In the genomic region with DNA sequence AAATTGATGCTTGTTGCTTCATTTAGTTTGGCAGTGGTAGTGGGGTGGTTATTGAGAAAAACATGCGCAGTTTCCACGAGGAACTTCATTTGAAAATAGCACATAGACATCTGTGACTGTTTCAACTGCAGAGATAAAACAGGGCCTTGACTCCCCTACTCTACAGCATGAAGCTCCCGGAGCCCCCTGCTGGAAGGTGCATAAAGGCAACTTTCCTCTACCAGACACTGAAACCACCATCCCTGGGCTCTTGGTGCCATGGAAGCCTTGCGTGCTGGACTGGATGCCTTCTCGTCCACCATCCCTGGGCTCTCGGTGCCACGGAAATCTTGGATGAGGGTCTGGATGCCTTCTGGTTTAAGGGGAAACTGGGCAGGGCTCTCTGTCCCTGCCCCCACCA, we compare ENCODE assay signal across 8 cellular contexts.
A peak's percentile ranks its signal among the peaks of the same experiment; 100 is the strongest.
DNase-seq lines count a peak whose midpoint lies in the region; ATAC-seq and TF ChIP-seq lines count a peak whose summit lies in the region.

No MANE protein-coding gene starts in this region.

- H3K36me3 Mint-ChIP-seq in naive thymus-derived CD4-positive, alpha-beta T cell: peaks cover 4 to 18% (median 12%) of the 10 kb centered on the region in 5 donors

- H3K27me3 ChIP-seq in naive thymus-derived CD4-positive, alpha-beta T cell (ENCODE audit: control insufficient read depth in 2 of 2, insufficient read depth in 2 of 2, low read length in 2 of 2): no peaks in the 10 kb centered on the region
- H3K27me3 ChIP-seq in ascending aorta: no peaks in the 10 kb centered on the region

- H3K4me3 ChIP-seq in AG09309 (ENCODE audit: control insufficient read depth, low read depth, low read length) (no peak overlapping the region), ascending aorta (no peak overlapping the region)
- H3K4me3 ChIP-seq in naive thymus-derived CD4-positive, alpha-beta T cell (ENCODE audit: low read length): no peak overlapping the region

- peak overlapping the region in 8 of 9 donors; percentile 86 to 99 (median 94) for H3K27ac Mint-ChIP-seq in naive thymus-derived CD4-positive, alpha-beta T cell

- peaks cover 15 to 48% (median 44%) of the 10 kb centered on the region in 7 donors for H3K4me1 Mint-ChIP-seq in naive thymus-derived CD4-positive, alpha-beta T cell

- peaks cover 0 to 11% (median 0%) of the 10 kb centered on the region in 3 experiments for H3K36me3 ChIP-seq in naive thymus-derived CD4-positive, alpha-beta T cell (ENCODE audit: control insufficient read depth in 2 of 3, insufficient read depth in 3 of 3, low read length in 3 of 3)
- H3K36me3 ChIP-seq in ascending aorta: no peaks in the 10 kb centered on the region

- POLR2A ChIA-PET in naive thymus-derived CD4-positive, alpha-beta T cell (lab: Charles Lee): interaction anchor here (0.8 to 2.1 kb wide), 9 partner anchors 8 to 348 kb away, joined by 3 to 16 read pairs (median 5); a partner anchor contains a TSS

- H3K27ac ChIP-seq in naive thymus-derived CD4-positive, alpha-beta T cell (ENCODE audit: low read depth, low read length): peak overlapping the region; percentile 72
- no peak overlapping the region for H3K27ac ChIP-seq in ascending aorta

- H3K9me3 ChIP-seq in naive thymus-derived CD4-positive, alpha-beta T cell (ENCODE audit: control insufficient read depth in 2 of 3, low read length in 3 of 3): no peaks in the 10 kb centered on the region
- no peaks in the 10 kb centered on the region for H3K9me3 ChIP-seq in ascending aorta

- H3K4me3 Mint-ChIP-seq in naive thymus-derived CD4-positive, alpha-beta T cell: peak overlapping the region in 6 of 10 donors; percentile 75 to 92 (median 84)

- peaks cover 11 to 28% of the 10 kb centered on the region in 2 donors for H3K4me1 ChIP-seq in naive thymus-derived CD4-positive, alpha-beta T cell (ENCODE audit: control insufficient read depth in 2 of 2, insufficient read depth in 2 of 2, low read length in 2 of 2)
- no peaks in the 10 kb centered on the region for H3K4me1 ChIP-seq in ascending aorta

- peak; percentile 72 for TF ChIP-seq CTCF in AG09309 (IDR thresholded peaks at IDR 0.05; ENCODE audit: control insufficient read depth, insufficient read depth, low read depth, low read length, missing control alignments)
- peak; percentile 19 for TF ChIP-seq CTCF in GM20000 (IDR thresholded peaks at IDR 0.05; ENCODE audit: extremely low read depth, missing control alignments)
- TF ChIP-seq CTCF in ascending aorta (IDR thresholded peaks at IDR 0.05): peak in 1 of 3 experiments; percentile 29

- DNase-seq in AG09309 (ENCODE audit: low read depth) (no peak), GM20000 (ENCODE audit: low spot score) (no peak), T-helper 1 cell (peak in 4 of 5 donors; percentile 18 to 56 (median 48)), ascending aorta (ENCODE audit: low spot score in 2 of 2) (no peak)
- peak; percentile 47 for DNase-seq in central memory CD4-positive, alpha-beta T cell
- peak in 8 of 9 donors; percentile 28 to 79 (median 72) for DNase-seq in naive thymus-derived CD4-positive, alpha-beta T cell

- ATAC-seq in naive thymus-derived CD4-positive, alpha-beta T cell: peak; percentile 75
- ATAC-seq in GM19324 (IDR thresholded peaks at IDR 0.05; ENCODE audit: low FRiP score, unreplicated experiment) (no peak), GM19395 (IDR thresholded peaks at IDR 0.05; ENCODE audit: unreplicated experiment) (no peak)

- CTCF ChIA-PET in naive thymus-derived CD4-positive, alpha-beta T cell (lab: Charles Lee): interaction anchor here (0.6 to 14.7 kb wide), 21 partner anchors 9 to 635 kb away, joined by 3 to 269 read pairs (median 5); no protein-coding TSS in a partner anchor

- intact Hi-C loops in naive thymus-derived CD4-positive, alpha-beta T cell (cut with micrococcal nuclease): loop anchor here (1.0 to 10.0 kb wide), 11 partner anchors 8 to 702 kb away; a partner anchor contains a TSS
- intact Hi-C loops in ascending aorta (cut with DNase I): no loop called here

- peaks cover 0 to 5% (median 0%) of the 10 kb centered on the region in 11 donors for H3K9me3 Mint-ChIP-seq in naive thymus-derived CD4-positive, alpha-beta T cell

- peaks cover 0 to 8% (median 0%) of the 10 kb centered on the region in 5 donors for H3K27me3 Mint-ChIP-seq in naive thymus-derived CD4-positive, alpha-beta T cell

Comparison
In these comparisons a context has a peak if more than half of its experiments do, and no peak if none do; other contexts are left out.
1. DNase-seq: peak in T-helper 1 cell (4 of 5), central memory CD4-positive, alpha-beta T cell (single experiment) and naive thymus-derived CD4-positive, alpha-beta T cell (8 of 9); none in AG09309 (single experiment), GM20000 (single experiment) and ascending aorta (0 of 2).